Comparison of ENCODE assay signal across 23 cellular contexts in the genomic region with DNA sequence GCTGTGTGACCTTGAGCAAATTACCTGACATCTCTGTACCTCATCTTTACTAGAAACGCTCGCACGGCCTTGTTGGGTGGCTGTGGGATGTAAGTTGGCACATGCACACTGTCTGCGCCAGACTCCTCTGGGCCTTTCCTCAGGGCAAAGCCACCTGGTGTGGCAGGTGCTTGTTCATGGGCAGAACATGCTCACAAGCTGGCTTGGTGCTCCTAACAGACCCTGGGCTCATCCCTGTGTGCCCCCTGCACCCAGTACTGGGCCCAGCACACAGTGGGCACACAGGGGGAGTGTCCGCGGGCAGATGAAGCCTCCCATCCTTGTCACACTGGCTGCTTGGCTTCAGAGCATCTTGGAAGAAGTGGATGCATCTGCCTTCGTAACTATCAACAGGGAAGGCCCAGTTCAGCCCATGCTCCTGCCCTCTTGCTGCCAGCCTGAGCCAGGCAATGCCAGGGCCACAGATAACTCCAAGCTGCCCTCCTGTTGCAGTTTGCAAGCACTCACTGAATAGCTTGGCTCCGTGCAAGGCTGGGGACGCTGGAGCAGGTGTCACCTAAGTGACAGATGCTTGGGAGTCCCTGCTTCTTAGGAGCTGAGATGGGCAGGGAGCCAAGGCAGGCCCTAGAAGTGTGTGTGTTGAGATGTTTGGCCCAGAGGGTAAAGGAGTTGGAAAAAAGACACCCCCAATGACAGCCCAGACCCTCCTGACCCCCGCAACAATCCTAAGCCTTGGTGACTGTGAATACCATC.
"Had no signal": no experiment of that assay in that cellular context is flagged by ENCODE, and none has a peak within 500 bp of the region (broad histone marks: within the 10 kb centered on the region; RNA-seq: fewer than 3 reads in every experiment).

No MANE protein-coding gene starts in this region.

- DNase-seq: KBM-7; MV-4-11; NCI-H1048; NCI-H1105; NCI-H1417; NCI-H1436 treated with DMSO at 0.1 percent for 48 hours; NCI-H1694; NCI-H187 treated with DMSO at 0.1 percent for 48 hours; NCI-H2029 treated with DMSO at 0.1 percent for 48 hours; NCI-H2171 treated with DMSO at 0.1 percent for 48 hours; NCI-H345; NCI-H446 treated with DMSO at 0.1 percent for 48 hours; NCI-H510A treated with DMSO at 0.1 percent for 48 hours; NCI-H526; NCI-H82; NK-92 treated with Interleukin-12 subunit alpha and Interleukin-12 subunit beta, amount 100 ng/mL, for 24 hours; PC-3; SHP77; SJCRH30 had no signal

- H3K4me3 ChIP-seq: SJCRH30 had no signal

- H3K36me3 ChIP-seq: SJCRH30 had no signal

- H3K4me1 ChIP-seq: SJCRH30 had no signal

- ATAC-seq: HepG2, Panc1, PC-3, SK-N-SH treated with all-trans-retinoic acid at 6 μM for 48 hours had no signal

- H3K27ac ChIP-seq: RWPE1, SJCRH30 had no signal

- H3K9me3 ChIP-seq: SJCRH30 had no signal
